Comparison of ENCODE assay signal across 22 cellular contexts in the genomic region with DNA sequence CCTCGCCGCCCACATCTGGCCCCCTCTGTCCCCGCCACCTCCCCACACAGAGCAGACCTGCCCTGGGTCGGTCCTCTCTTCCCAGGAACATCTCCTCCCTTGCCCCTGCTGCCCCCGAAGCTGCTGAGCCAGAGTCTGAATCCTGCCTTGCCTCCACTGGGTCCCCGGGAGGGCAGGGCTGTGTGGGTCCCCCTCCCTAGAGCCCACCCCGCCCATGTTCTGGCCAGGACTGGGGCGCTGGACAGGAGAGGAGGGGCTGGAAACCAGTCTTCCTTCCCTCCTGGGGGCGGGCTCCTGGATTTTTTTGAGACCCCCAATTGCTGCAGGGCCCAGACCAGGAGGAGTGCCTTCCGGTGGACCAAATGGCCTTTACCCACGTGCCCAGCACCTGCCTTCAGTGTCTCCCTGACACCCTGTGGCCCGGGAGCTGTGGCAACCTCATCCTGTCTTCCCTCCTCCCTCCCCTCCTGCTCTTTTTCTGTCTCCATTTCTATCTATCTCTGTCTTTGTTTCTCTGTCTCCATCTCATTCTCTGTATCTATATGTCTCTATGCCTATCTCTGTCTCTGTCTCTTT.
"Had no signal": no experiment of that assay in that cellular context is flagged by ENCODE, and none has a peak within 500 bp of the region (broad histone marks: within the 10 kb centered on the region; RNA-seq: fewer than 3 reads in every experiment).

No MANE protein-coding gene starts in this region.

- H3K27me3 ChIP-seq: right atrium auricular region had no signal

- FAIRE-seq: bronchial epithelial cell, endothelial cell of umbilical vein, small intestine, TTC549 had no signal

- H3K4me3 ChIP-seq: esophagus muscularis mucosa, heart right ventricle, lower lobe of right lung, prostate gland, right atrium auricular region had no signal

- H3K36me3 ChIP-seq: esophagus muscularis mucosa, heart right ventricle, lower lobe of right lung, prostate gland, right atrium auricular region had no signal

- H3K27ac ChIP-seq: esophagus muscularis mucosa, heart right ventricle, lower lobe of right lung, right atrium auricular region had no signal

- H3K27ac Mint-ChIP-seq: activated B cell treated with CpG ODN at 0.5 μM for 24 hours; activated CD4-positive, alpha-beta T cell treated with anti-CD3 and anti-CD28 coated beads, Interleukin-2, amount 10 ng/mL, durations not matched to agents 24 days and 14 days; activated CD8-positive, alpha-beta T cell treated with anti-CD3 and anti-CD28 coated beads for 36 hours; activated naive CD4-positive, alpha-beta T cell treated with anti-CD3 and anti-CD28 coated beads, Interleukin-2, amount 50 U/mL, for 24 hours; activated T-cell treated with anti-CD3 and anti-CD28 coated beads, Interleukin-2, amount 50 U/mL, for 24 hours; dendritic cell treated with granulocyte-macrophage colony-stimulating factor and Interleukin-4, amounts not matched to agents 40 ng/mL and 50 ng/mL, for 4 days; mesothelial cell of epicardium; T-helper 2 cell treated with Interferon-gamma antibody and Interleukin-4, amounts not matched to agents 5 μg/mL and 100 μg/mL, for 36 hours had no signal

- H3K4me1 ChIP-seq: prostate gland, right atrium auricular region had no signal

- DNase-seq: activated B cell treated with CpG ODN at 0.5 μM for 24 hours; activated CD4-positive, alpha-beta T cell treated with anti-CD3 and anti-CD28 coated beads, Interleukin-2, amount 10 ng/mL, durations not matched to agents 24 days and 14 days; activated CD8-positive, alpha-beta T cell treated with anti-CD3 and anti-CD28 coated beads for 36 hours; activated gamma-delta T cell; activated T-cell treated with anti-CD3 and anti-CD28 coated beads, Interleukin-2, amount 50 U/mL, for 24 hours; effector CD8-positive, alpha-beta T cell; heart right ventricle; lower lobe of right lung; small intestine; stimulated activated CD4-positive, alpha-beta T cell treated with anti-CD3 and anti-CD28 coated beads, Interleukin-15, amount 100 ng/mL, for 24 hours; stimulated activated CD4-positive, alpha-beta T cell treated with anti-CD3 and anti-CD28 coated beads, Interleukin-2, amount 100 ng/mL, for 48 hours; SW 1271 had no signal

- H3K9me3 ChIP-seq: esophagus muscularis mucosa, heart right ventricle, lower lobe of right lung, prostate gland, right atrium auricular region had no signal

- H3K36me3 Mint-ChIP-seq: activated naive CD4-positive, alpha-beta T cell treated with anti-CD3 and anti-CD28 coated beads, Interleukin-2, amount 50 U/mL, for 24 hours; mesothelial cell of epicardium had no signal

- H3K9me3 Mint-ChIP-seq: activated B cell treated with CpG ODN at 0.5 μM for 24 hours; activated CD4-positive, alpha-beta T cell treated with anti-CD3 and anti-CD28 coated beads, Interleukin-2, amount 10 ng/mL, durations not matched to agents 24 days and 14 days; activated CD8-positive, alpha-beta T cell treated with anti-CD3 and anti-CD28 coated beads for 36 hours; activated naive CD4-positive, alpha-beta T cell treated with anti-CD3 and anti-CD28 coated beads, Interleukin-2, amount 50 U/mL, for 24 hours; activated T-cell treated with anti-CD3 and anti-CD28 coated beads, Interleukin-2, amount 50 U/mL, for 24 hours; dendritic cell treated with granulocyte-macrophage colony-stimulating factor and Interleukin-4, amounts not matched to agents 40 ng/mL and 50 ng/mL, for 4 days; mesothelial cell of epicardium; T-helper 2 cell treated with Interferon-gamma antibody and Interleukin-4, amounts not matched to agents 5 μg/mL and 100 μg/mL, for 36 hours had no signal

- H3K4me3 Mint-ChIP-seq: activated B cell treated with CpG ODN at 0.5 μM for 24 hours; activated CD4-positive, alpha-beta T cell treated with anti-CD3 and anti-CD28 coated beads, Interleukin-2, amount 10 ng/mL, durations not matched to agents 24 days and 14 days; activated CD8-positive, alpha-beta T cell treated with anti-CD3 and anti-CD28 coated beads for 36 hours; activated naive CD4-positive, alpha-beta T cell treated with anti-CD3 and anti-CD28 coated beads, Interleukin-2, amount 50 U/mL, for 24 hours; activated T-cell treated with anti-CD3 and anti-CD28 coated beads, Interleukin-2, amount 50 U/mL, for 24 hours; dendritic cell treated with granulocyte-macrophage colony-stimulating factor and Interleukin-4, amounts not matched to agents 40 ng/mL and 50 ng/mL, for 4 days; mesothelial cell of epicardium; T-helper 2 cell treated with Interferon-gamma antibody and Interleukin-4, amounts not matched to agents 5 μg/mL and 100 μg/mL, for 36 hours had no signal

- H3K27me3 Mint-ChIP-seq: activated CD8-positive, alpha-beta T cell treated with anti-CD3 and anti-CD28 coated beads for 36 hours; activated naive CD4-positive, alpha-beta T cell treated with anti-CD3 and anti-CD28 coated beads, Interleukin-2, amount 50 U/mL, for 24 hours; activated T-cell treated with anti-CD3 and anti-CD28 coated beads, Interleukin-2, amount 50 U/mL, for 24 hours had no signal

- ATAC-seq: activated CD8-positive, alpha-beta T cell treated with anti-CD3 and anti-CD28 coated beads for 36 hours; heart right ventricle; lower lobe of right lung had no signal
